In genomic region chr1:8739377-8739776, GRCh38 we compare ENCODE assay signal across 3 cellular contexts.
A peak's percentile ranks its signal among the peaks of the same experiment; 100 is the strongest.
TF ChIP-seq lines count a peak whose summit lies in the region.

No MANE protein-coding gene starts in this region.

TF ChIP-seq in Ishikawa, 13 proteins besides CTCF, POLR2A, EP300 and RAD21:
- TF ChIP-seq, protein P1, sequence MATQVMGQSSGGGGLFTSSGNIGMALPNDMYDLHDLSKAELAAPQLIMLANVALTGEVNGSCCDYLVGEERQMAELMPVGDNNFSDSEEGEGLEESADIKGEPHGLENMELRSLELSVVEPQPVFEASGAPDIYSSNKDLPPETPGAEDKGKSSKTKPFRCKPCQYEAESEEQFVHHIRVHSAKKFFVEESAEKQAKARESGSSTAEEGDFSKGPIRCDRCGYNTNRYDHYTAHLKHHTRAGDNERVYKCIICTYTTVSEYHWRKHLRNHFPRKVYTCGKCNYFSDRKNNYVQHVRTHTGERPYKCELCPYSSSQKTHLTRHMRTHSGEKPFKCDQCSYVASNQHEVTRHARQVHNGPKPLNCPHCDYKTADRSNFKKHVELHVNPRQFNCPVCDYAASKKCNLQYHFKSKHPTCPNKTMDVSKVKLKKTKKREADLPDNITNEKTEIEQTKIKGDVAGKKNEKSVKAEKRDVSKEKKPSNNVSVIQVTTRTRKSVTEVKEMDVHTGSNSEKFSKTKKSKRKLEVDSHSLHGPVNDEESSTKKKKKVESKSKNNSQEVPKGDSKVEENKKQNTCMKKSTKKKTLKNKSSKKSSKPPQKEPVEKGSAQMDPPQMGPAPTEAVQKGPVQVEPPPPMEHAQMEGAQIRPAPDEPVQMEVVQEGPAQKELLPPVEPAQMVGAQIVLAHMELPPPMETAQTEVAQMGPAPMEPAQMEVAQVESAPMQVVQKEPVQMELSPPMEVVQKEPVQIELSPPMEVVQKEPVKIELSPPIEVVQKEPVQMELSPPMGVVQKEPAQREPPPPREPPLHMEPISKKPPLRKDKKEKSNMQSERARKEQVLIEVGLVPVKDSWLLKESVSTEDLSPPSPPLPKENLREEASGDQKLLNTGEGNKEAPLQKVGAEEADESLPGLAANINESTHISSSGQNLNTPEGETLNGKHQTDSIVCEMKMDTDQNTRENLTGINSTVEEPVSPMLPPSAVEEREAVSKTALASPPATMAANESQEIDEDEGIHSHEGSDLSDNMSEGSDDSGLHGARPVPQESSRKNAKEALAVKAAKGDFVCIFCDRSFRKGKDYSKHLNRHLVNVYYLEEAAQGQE (IDR thresholded peaks at IDR 0.05; ENCODE audit: low read depth), result no peak
- no peak for TF ChIP-seq FOXM1 (IDR thresholded peaks at IDR 0.05; ENCODE audit: borderline replicate concordance, low read depth)
- no peak for TF ChIP-seq MAX (IDR thresholded peaks at IDR 0.05)
- TF ChIP-seq TEAD4 (IDR thresholded peaks at IDR 0.05), result no peak
- TF ChIP-seq, protein P2, sequence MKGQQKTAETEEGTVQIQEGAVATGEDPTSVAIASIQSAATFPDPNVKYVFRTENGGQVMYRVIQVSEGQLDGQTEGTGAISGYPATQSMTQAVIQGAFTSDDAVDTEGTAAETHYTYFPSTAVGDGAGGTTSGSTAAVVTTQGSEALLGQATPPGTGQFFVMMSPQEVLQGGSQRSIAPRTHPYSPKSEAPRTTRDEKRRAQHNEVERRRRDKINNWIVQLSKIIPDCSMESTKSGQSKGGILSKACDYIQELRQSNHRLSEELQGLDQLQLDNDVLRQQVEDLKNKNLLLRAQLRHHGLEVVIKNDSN (IDR thresholded peaks at IDR 0.05), result no peak
- TF ChIP-seq CEBPB (IDR thresholded peaks at IDR 0.05), result no peak
- no peak for TF ChIP-seq ZBTB7A (IDR thresholded peaks at IDR 0.05; ENCODE audit: low read depth)
- no peak for TF ChIP-seq CREB1 (IDR thresholded peaks at IDR 0.05; ENCODE audit: low read depth)
- no peak for TF ChIP-seq EGR1 (IDR thresholded peaks at IDR 0.05)
- no peak for TF ChIP-seq YY1 (IDR thresholded peaks at IDR 0.05; ENCODE audit: low read depth)

TF ChIP-seq in WTC11, 78 proteins besides CTCF, POLR2A, EP300 and RAD21 (continued from another document):
- TF ChIP-seq, protein P3, sequence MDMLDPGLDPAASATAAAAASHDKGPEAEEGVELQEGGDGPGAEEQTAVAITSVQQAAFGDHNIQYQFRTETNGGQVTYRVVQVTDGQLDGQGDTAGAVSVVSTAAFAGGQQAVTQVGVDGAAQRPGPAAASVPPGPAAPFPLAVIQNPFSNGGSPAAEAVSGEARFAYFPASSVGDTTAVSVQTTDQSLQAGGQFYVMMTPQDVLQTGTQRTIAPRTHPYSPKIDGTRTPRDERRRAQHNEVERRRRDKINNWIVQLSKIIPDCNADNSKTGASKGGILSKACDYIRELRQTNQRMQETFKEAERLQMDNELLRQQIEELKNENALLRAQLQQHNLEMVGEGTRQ (CRISPR knock-in tag; IDR thresholded peaks at IDR 0.05), result 0 out of 2 replicates have a peak, but pooled peaks have one; percentile 12
- TF ChIP-seq OVOL2 (CRISPR knock-in tag; IDR thresholded peaks at IDR 0.05; ENCODE audit: borderline replicate concordance), result no peak
- no peak for TF ChIP-seq RELA (CRISPR knock-in tag; IDR thresholded peaks at IDR 0.05; ENCODE audit: borderline replicate concordance)

TF ChIP-seq in HepG2, 621 proteins besides CTCF, POLR2A, EP300 and RAD21 (continued from another document):
- TF ChIP-seq AFF4 (CRISPR knock-in tag; IDR thresholded peaks at IDR 0.05) (no peak), ZNF703 (CRISPR knock-in tag; IDR thresholded peaks at IDR 0.05; ENCODE audit: borderline replicate concordance) (no peak), STAG1 (CRISPR knock-in tag; IDR thresholded peaks at IDR 0.05) (peak; percentile 60)
